Comparison of ENCODE assay signal across 1 cellular context in genomic region chr1:161226759-161227158, GRCh38.
A peak's percentile ranks its signal among the peaks of the same experiment; 100 is the strongest.
TF ChIP-seq lines count a peak whose summit lies in the region.

No MANE protein-coding gene starts in this region.

TF ChIP-seq in HepG2, 621 proteins besides CTCF, POLR2A, EP300 and RAD21 (continued from another document):
- TF ChIP-seq POLR2G (IDR thresholded peaks at IDR 0.05; ENCODE audit: low read depth, low read length) (peak; percentile 26; the same call in 1 of the 2 replicates), SYNCRIP (IDR thresholded peaks at IDR 0.05; ENCODE audit: insufficient read depth, low read depth, low read length) (no peak), PHF5A (CRISPR knock-in tag; IDR thresholded peaks at IDR 0.05; ENCODE audit: low read depth, unreplicated experiment) (no peak), SOX13 (IDR thresholded peaks at IDR 0.05) (no peak), SOX13 (CRISPR knock-in tag; conservative IDR thresholded peaks at IDR 0.05 in 1 of 2, IDR thresholded peaks at IDR 0.05 in 1 of 2) (no peak), PAXIP1 (CRISPR knock-in tag; conservative IDR thresholded peaks at IDR 0.05) (0 out of 2 replicates have a peak, but pooled peaks have one; percentile 6), IKZF5 (CRISPR knock-in tag; IDR thresholded peaks at IDR 0.05) (no peak), RBAK (CRISPR knock-in tag; IDR thresholded peaks at IDR 0.05) (no peak), MYPOP (CRISPR knock-in tag; IDR thresholded peaks at IDR 0.05) (0 out of 2 replicates have a peak, but pooled peaks have one; percentile 11), THRA (CRISPR knock-in tag; IDR thresholded peaks at IDR 0.05; ENCODE audit: borderline replicate concordance) (no peak)
